ENCODE assay signal across 22 cellular contexts in genomic region chr1:53127546-53127945, GRCh38. TPM values are rescaled to one million over a fixed set of nuclear protein-coding genes. Genes with fewer than 3 reads are reported as not detected.
DNase-seq lines count a peak whose midpoint lies in the region; ATAC-seq and TF ChIP-seq lines count a peak whose summit lies in the region.
"Had no signal": no experiment of that assay in that cellular context is flagged by ENCODE, and none has a peak within 500 bp of the region (broad histone marks: within the 10 kb centered on the region; RNA-seq: fewer than 3 reads in every experiment).

No MANE protein-coding gene starts in this region.

- no peak overlapping the region for H3K27ac Mint-ChIP-seq in activated naive CD8-positive, alpha-beta T cell treated with anti-CD3 and anti-CD28 coated beads, Interleukin-2, amount 50 U/mL, for 24 hours
- H3K27ac Mint-ChIP-seq in natural killer cell, result peak overlapping the region; percentile 87 to 94
- H3K27ac Mint-ChIP-seq: mesothelial cell of epicardium; stimulated activated memory B cell treated with anti-CD40 and anti-IgM and Interleukin-4, amounts not matched to agents 10 μg/mL and 1 μg/mL and 100 μg/mL, for 72 hours had no signal

- no peaks in the 10 kb centered on the region for H3K9me3 Mint-ChIP-seq in activated naive CD8-positive, alpha-beta T cell treated with anti-CD3 and anti-CD28 coated beads, Interleukin-2, amount 50 U/mL, for 24 hours
- no peaks in the 10 kb centered on the region for H3K9me3 Mint-ChIP-seq in natural killer cell
- H3K9me3 Mint-ChIP-seq: mesothelial cell of epicardium; stimulated activated memory B cell treated with anti-CD40 and anti-IgM and Interleukin-4, amounts not matched to agents 10 μg/mL and 1 μg/mL and 100 μg/mL, for 72 hours had no signal

- peak; percentile 35 for ATAC-seq in activated naive CD8-positive, alpha-beta T cell treated with anti-CD3 and anti-CD28 coated beads, Interleukin-2, amount 50 U/mL, for 24 hours
- ATAC-seq in natural killer cell (peak; percentile 85 to 94 (median 86)), GM21717 (IDR thresholded peaks at IDR 0.05; ENCODE audit: unreplicated experiment) (no peak), HG02884 (IDR thresholded peaks at IDR 0.05; ENCODE audit: unreplicated experiment) (no peak)
- ATAC-seq: heart right ventricle; PC-3; stimulated activated memory B cell treated with anti-CD40 and anti-IgM and Interleukin-4, amounts not matched to agents 10 μg/mL and 1 μg/mL and 100 μg/mL, for 72 hours had no signal

- H3K4me3 Mint-ChIP-seq in activated naive CD8-positive, alpha-beta T cell treated with anti-CD3 and anti-CD28 coated beads, Interleukin-2, amount 50 U/mL, for 24 hours, result no peak overlapping the region
- peak overlapping the region; percentile 78 for H3K4me3 Mint-ChIP-seq in natural killer cell
- H3K4me3 Mint-ChIP-seq: mesothelial cell of epicardium; stimulated activated memory B cell treated with anti-CD40 and anti-IgM and Interleukin-4, amounts not matched to agents 10 μg/mL and 1 μg/mL and 100 μg/mL, for 72 hours had no signal

- intact Hi-C loops in natural killer cell (cut with micrococcal nuclease), result loop anchor here (1.0 kb wide), 1 partner anchor 55 kb away; no protein-coding TSS in a partner anchor

- TF ChIP-seq CTCF in natural killer cell (IDR thresholded peaks at IDR 0.05), result no peak

- H3K27me3 Mint-ChIP-seq in activated naive CD8-positive, alpha-beta T cell treated with anti-CD3 and anti-CD28 coated beads, Interleukin-2, amount 50 U/mL, for 24 hours, result peaks cover 3% of the 10 kb centered on the region
- peaks cover 0 to 2% of the 10 kb centered on the region in 2 donors for H3K27me3 Mint-ChIP-seq in natural killer cell (ENCODE audit: low read depth in 2 of 2)

- H3K4me1 Mint-ChIP-seq in activated naive CD8-positive, alpha-beta T cell treated with anti-CD3 and anti-CD28 coated beads, Interleukin-2, amount 50 U/mL, for 24 hours, result no peaks in the 10 kb centered on the region
- H3K4me1 Mint-ChIP-seq in natural killer cell, result peaks cover 43 to 55% of the 10 kb centered on the region in 2 donors
- H3K4me1 Mint-ChIP-seq: stimulated activated memory B cell treated with anti-CD40 and anti-IgM and Interleukin-4, amounts not matched to agents 10 μg/mL and 1 μg/mL and 100 μg/mL, for 72 hours had no signal

- DNase-seq in activated gamma-delta T cell treated with Interleukin-2 at 50 U/mL for 16 hours, result peak; percentile 25
- no peak for DNase-seq in activated gamma-delta T cell (lab: John Stamatoyannopoulos, UW)
- DNase-seq in activated naive CD8-positive, alpha-beta T cell treated with anti-CD3 and anti-CD28 coated beads, Interleukin-2, amount 50 U/mL, for 24 hours, result no peak
- peak; percentile 26 for DNase-seq in natural killer cell
- DNase-seq in NCI-H1436 treated with DMSO at 0.1 percent for 48 hours (lab: John Stamatoyannopoulos, UW), result no peak
- no peak for DNase-seq in pons (ENCODE audit: low spot score)
- DNase-seq: activated naive CD4-positive, alpha-beta T cell treated with Interleukin-2 at 50 U/mL for 16 hours; esophagus squamous epithelium; heart right ventricle; kidney; NCI-H1930; NCI-H510A; PC-3; SK-N-SH had no signal

- H3K36me3 Mint-ChIP-seq in activated naive CD8-positive, alpha-beta T cell treated with anti-CD3 and anti-CD28 coated beads, Interleukin-2, amount 50 U/mL, for 24 hours (ENCODE audit: low read depth), result no peaks in the 10 kb centered on the region
- no peaks in the 10 kb centered on the region for H3K36me3 Mint-ChIP-seq in natural killer cell
- H3K36me3 Mint-ChIP-seq: mesothelial cell of epicardium; stimulated activated memory B cell treated with anti-CD40 and anti-IgM and Interleukin-4, amounts not matched to agents 10 μg/mL and 1 μg/mL and 100 μg/mL, for 72 hours had no signal

RNA-seq across cellular contexts. Expression of gene SLC1A7, which starts 14.9 kb away (rescaled TPM):
- total RNA-seq in natural killer cell, result 10 to 100 TPM; 16.0 to 23.9 (median 20.5) TPM
- total RNA-seq: activated CD8-positive, alpha-beta memory T cell treated with anti-CD3 and anti-CD28 coated beads for 36 hours; kidney; mesothelial cell of epicardium; osteocyte; smooth muscle cell; urinary bladder had no signal

Comparison
In these comparisons a context has a peak if more than half of its experiments do, and no peak if none do; other contexts are left out.
1. DNase-seq: peak in activated gamma-delta T cell treated with Interleukin-2 at 50 U/mL for 16 hours (single experiment) and natural killer cell (single experiment); none in activated gamma-delta T cell (single experiment), activated naive CD8-positive, alpha-beta T cell treated with anti-CD3 and anti-CD28 coated beads, Interleukin-2, amount 50 U/mL, for 24 hours (single experiment), NCI-H1436 treated with DMSO at 0.1 percent for 48 hours (single experiment) and pons (single experiment).
2. ATAC-seq: peak in activated naive CD8-positive, alpha-beta T cell treated with anti-CD3 and anti-CD28 coated beads, Interleukin-2, amount 50 U/mL, for 24 hours (single experiment) and natural killer cell (3 of 3); none in GM21717 (single experiment) and HG02884 (single experiment).